ENCODE assay signal across 2 cellular contexts in the genomic region with DNA sequence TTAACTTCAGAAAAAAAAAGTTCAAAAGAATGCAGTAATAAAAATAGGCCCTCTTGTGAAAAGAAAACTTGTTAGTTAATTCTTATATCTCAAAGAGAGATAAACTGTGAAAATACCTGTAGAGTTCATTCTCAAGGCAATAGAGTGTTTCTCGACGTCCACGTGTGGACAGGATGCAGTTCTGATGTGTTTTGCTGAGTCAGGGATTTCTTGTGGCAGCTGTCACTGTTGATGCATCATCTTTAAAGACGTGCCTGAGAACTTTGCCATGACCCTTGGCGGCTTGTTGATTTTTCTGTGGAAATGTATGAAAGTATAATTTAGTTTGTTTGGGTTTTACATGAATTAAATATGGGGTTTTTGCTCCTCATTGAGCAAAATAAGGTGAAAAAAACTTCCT.
A peak's percentile ranks its signal among the peaks of the same experiment; 100 is the strongest.
TF ChIP-seq lines count a peak whose summit lies in the region.

No MANE protein-coding gene starts in this region.

TF ChIP-seq in GM23338, 12 proteins besides CTCF, POLR2A, EP300 and RAD21:
- TF ChIP-seq, protein P1, sequence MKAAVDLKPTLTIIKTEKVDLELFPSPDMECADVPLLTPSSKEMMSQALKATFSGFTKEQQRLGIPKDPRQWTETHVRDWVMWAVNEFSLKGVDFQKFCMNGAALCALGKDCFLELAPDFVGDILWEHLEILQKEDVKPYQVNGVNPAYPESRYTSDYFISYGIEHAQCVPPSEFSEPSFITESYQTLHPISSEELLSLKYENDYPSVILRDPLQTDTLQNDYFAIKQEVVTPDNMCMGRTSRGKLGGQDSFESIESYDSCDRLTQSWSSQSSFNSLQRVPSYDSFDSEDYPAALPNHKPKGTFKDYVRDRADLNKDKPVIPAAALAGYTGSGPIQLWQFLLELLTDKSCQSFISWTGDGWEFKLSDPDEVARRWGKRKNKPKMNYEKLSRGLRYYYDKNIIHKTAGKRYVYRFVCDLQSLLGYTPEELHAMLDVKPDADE (IDR thresholded peaks at IDR 0.05): no peak
- TF ChIP-seq, protein P2, sequence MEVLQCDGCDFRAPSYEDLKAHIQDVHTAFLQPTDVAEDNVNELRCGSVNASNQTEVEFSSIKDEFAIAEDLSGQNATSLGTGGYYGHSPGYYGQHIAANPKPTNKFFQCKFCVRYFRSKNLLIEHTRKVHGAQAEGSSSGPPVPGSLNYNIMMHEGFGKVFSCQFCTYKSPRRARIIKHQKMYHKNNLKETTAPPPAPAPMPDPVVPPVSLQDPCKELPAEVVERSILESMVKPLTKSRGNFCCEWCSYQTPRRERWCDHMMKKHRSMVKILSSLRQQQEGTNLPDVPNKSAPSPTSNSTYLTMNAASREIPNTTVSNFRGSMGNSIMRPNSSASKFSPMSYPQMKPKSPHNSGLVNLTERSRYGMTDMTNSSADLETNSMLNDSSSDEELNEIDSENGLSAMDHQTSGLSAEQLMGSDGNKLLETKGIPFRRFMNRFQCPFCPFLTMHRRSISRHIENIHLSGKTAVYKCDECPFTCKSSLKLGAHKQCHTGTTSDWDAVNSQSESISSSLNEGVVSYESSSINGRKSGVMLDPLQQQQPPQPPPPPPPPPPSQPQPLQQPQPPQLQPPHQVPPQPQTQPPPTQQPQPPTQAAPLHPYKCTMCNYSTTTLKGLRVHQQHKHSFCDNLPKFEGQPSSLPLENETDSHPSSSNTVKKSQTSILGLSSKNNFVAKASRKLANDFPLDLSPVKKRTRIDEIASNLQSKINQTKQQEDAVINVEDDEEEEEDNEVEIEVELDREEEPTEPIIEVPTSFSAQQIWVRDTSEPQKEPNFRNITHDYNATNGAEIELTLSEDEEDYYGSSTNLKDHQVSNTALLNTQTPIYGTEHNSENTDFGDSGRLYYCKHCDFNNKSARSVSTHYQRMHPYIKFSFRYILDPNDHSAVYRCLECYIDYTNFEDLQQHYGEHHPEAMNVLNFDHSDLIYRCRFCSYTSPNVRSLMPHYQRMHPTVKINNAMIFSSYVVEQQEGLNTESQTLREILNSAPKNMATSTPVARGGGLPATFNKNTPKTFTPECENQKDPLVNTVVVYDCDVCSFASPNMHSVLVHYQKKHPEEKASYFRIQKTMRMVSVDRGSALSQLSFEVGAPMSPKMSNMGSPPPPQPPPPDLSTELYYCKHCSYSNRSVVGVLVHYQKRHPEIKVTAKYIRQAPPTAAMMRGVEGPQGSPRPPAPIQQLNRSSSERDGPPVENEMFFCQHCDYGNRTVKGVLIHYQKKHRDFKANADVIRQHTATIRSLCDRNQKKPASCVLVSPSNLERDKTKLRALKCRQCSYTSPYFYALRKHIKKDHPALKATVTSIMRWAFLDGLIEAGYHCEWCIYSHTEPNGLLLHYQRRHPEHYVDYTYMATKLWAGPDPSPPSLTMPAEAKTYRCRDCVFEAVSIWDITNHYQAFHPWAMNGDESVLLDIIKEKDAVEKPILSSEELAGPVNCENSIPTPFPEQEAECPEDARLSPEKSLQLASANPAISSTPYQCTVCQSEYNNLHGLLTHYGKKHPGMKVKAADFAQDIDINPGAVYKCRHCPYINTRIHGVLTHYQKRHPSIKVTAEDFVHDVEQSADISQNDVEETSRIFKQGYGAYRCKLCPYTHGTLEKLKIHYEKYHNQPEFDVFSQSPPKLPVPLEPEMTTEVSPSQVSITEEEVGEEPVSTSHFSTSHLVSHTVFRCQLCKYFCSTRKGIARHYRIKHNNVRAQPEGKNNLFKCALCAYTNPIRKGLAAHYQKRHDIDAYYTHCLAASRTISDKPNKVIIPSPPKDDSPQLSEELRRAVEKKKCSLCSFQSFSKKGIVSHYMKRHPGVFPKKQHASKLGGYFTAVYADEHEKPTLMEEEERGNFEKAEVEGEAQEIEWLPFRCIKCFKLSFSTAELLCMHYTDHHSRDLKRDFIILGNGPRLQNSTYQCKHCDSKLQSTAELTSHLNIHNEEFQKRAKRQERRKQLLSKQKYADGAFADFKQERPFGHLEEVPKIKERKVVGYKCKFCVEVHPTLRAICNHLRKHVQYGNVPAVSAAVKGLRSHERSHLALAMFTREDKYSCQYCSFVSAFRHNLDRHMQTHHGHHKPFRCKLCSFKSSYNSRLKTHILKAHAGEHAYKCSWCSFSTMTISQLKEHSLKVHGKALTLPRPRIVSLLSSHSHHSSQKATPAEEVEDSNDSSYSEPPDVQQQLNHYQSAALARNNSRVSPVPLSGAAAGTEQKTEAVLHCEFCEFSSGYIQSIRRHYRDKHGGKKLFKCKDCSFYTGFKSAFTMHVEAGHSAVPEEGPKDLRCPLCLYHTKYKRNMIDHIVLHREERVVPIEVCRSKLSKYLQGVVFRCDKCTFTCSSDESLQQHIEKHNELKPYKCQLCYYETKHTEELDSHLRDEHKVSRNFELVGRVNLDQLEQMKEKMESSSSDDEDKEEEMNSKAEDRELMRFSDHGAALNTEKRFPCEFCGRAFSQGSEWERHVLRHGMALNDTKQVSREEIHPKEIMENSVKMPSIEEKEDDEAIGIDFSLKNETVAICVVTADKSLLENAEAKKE (CRISPR knock-in tag; IDR thresholded peaks at IDR 0.05): no peak
- TF ChIP-seq ZNF114 (CRISPR knock-in tag; IDR thresholded peaks at IDR 0.05) (no peak), POLR2AphosphoS5 (IDR thresholded peaks at IDR 0.05; ENCODE audit: low read depth) (no peak), JUNB (IDR thresholded peaks at IDR 0.05; ENCODE audit: unreplicated experiment) (no peak)
TF ChIP-seq in GM23338: peak in this region for 0.

TF ChIP-seq in K562, 482 proteins besides CTCF, POLR2A, EP300 and RAD21:
- TF ChIP-seq, protein P3, sequence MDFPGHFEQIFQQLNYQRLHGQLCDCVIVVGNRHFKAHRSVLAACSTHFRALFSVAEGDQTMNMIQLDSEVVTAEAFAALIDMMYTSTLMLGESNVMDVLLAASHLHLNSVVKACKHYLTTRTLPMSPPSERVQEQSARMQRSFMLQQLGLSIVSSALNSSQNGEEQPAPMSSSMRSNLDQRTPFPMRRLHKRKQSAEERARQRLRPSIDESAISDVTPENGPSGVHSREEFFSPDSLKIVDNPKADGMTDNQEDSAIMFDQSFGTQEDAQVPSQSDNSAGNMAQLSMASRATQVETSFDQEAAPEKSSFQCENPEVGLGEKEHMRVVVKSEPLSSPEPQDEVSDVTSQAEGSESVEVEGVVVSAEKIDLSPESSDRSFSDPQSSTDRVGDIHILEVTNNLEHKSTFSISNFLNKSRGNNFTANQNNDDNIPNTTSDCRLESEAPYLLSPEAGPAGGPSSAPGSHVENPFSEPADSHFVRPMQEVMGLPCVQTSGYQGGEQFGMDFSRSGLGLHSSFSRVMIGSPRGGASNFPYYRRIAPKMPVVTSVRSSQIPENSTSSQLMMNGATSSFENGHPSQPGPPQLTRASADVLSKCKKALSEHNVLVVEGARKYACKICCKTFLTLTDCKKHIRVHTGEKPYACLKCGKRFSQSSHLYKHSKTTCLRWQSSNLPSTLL (IDR thresholded peaks at IDR 0.05): no peak
- TF ChIP-seq, protein P4, sequence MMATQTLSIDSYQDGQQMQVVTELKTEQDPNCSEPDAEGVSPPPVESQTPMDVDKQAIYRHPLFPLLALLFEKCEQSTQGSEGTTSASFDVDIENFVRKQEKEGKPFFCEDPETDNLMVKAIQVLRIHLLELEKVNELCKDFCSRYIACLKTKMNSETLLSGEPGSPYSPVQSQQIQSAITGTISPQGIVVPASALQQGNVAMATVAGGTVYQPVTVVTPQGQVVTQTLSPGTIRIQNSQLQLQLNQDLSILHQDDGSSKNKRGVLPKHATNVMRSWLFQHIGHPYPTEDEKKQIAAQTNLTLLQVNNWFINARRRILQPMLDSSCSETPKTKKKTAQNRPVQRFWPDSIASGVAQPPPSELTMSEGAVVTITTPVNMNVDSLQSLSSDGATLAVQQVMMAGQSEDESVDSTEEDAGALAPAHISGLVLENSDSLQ (IDR thresholded peaks at IDR 0.05): no peak
- TF ChIP-seq SETDB1 (IDR thresholded peaks at IDR 0.05; ENCODE audit: low read length) (no peak), ZSCAN29 (IDR thresholded peaks at IDR 0.05) (no peak), NCOA4 (IDR thresholded peaks at IDR 0.05; ENCODE audit: partially characterized antibody) (no peak), SMARCA5 (IDR thresholded peaks at IDR 0.05) (no peak), GTF2E2 (tag; IDR thresholded peaks at IDR 0.05) (no peak), ZKSCAN3 (CRISPR knock-in tag; IDR thresholded peaks at IDR 0.05) (no peak), GABPB1 (CRISPR knock-in tag; IDR thresholded peaks at IDR 0.05) (no peak), SNRNP70 (optimal IDR thresholded peaks at IDR 0.05; ENCODE audit: low read depth, low read length) (no peak), MAFK (IDR thresholded peaks at IDR 0.05; ENCODE audit: low read length) (peak; percentile 98), ZBTB8A (IDR thresholded peaks at IDR 0.05; ENCODE audit: partially characterized antibody) (no peak), ZNF668 (CRISPR knock-in tag; IDR thresholded peaks at IDR 0.05) (no peak), DNMT1 (IDR thresholded peaks at IDR 0.05) (no peak), POLR2AphosphoS2 (IDR thresholded peaks at IDR 0.05; ENCODE audit: low read length) (no peak), ZNF316 (IDR thresholded peaks at IDR 0.05) (peak; percentile 89), HMG20A (CRISPR knock-in tag; conservative IDR thresholded peaks at IDR 0.05) (no peak), EGR1 (conservative IDR thresholded peaks at IDR 0.05) (no peak), MAFG (tag; conservative IDR thresholded peaks at IDR 0.05) (peak; percentile 89), MAFF (IDR thresholded peaks at IDR 0.05; ENCODE audit: low read length) (peak; percentile 97), HNRNPLL (IDR thresholded peaks at IDR 0.05; ENCODE audit: low read depth, low read length, poor library complexity, severe bottlenecking) (no peak), TARDBP (IDR thresholded peaks at IDR 0.05) (no peak), C11orf30 (IDR thresholded peaks at IDR 0.05; ENCODE audit: low read depth) (peak; percentile 81), ZNF696 (CRISPR knock-in tag; conservative IDR thresholded peaks at IDR 0.05) (no peak), SMAD1 (IDR thresholded peaks at IDR 0.05; ENCODE audit: low read depth, low read length, partially characterized antibody) (no peak), ZNF124 (CRISPR knock-in tag; IDR thresholded peaks at IDR 0.05) (no peak), SMARCA4 (IDR thresholded peaks at IDR 0.05) (no peak)
- TF ChIP-seq, protein P5, sequence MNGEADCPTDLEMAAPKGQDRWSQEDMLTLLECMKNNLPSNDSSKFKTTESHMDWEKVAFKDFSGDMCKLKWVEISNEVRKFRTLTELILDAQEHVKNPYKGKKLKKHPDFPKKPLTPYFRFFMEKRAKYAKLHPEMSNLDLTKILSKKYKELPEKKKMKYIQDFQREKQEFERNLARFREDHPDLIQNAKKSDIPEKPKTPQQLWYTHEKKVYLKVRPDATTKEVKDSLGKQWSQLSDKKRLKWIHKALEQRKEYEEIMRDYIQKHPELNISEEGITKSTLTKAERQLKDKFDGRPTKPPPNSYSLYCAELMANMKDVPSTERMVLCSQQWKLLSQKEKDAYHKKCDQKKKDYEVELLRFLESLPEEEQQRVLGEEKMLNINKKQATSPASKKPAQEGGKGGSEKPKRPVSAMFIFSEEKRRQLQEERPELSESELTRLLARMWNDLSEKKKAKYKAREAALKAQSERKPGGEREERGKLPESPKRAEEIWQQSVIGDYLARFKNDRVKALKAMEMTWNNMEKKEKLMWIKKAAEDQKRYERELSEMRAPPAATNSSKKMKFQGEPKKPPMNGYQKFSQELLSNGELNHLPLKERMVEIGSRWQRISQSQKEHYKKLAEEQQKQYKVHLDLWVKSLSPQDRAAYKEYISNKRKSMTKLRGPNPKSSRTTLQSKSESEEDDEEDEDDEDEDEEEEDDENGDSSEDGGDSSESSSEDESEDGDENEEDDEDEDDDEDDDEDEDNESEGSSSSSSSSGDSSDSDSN (IDR thresholded peaks at IDR 0.05; ENCODE audit: borderline replicate concordance in 1 of 2, low read depth in 2 of 2, low read length in 2 of 2): no peak
- TF ChIP-seq, protein P6, sequence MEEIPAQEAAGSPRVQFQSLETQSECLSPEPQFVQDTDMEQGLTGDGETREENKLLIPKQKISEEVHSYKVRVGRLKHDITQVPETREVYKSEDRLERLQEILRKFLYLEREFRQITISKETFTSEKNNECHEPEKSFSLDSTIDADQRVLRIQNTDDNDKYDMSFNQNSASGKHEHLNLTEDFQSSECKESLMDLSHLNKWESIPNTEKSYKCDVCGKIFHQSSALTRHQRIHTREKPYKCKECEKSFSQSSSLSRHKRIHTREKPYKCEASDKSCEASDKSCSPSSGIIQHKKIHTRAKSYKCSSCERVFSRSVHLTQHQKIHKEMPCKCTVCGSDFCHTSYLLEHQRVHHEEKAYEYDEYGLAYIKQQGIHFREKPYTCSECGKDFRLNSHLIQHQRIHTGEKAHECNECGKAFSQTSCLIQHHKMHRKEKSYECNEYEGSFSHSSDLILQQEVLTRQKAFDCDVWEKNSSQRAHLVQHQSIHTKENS (CRISPR knock-in tag; IDR thresholded peaks at IDR 0.05): no peak
- TF ChIP-seq, protein P7, sequence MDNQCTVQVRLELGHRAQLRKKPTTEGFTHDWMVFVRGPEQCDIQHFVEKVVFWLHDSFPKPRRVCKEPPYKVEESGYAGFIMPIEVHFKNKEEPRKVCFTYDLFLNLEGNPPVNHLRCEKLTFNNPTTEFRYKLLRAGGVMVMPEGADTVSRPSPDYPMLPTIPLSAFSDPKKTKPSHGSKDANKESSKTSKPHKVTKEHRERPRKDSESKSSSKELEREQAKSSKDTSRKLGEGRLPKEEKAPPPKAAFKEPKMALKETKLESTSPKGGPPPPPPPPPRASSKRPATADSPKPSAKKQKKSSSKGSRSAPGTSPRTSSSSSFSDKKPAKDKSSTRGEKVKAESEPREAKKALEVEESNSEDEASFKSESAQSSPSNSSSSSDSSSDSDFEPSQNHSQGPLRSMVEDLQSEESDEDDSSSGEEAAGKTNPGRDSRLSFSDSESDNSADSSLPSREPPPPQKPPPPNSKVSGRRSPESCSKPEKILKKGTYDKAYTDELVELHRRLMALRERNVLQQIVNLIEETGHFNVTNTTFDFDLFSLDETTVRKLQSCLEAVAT (IDR thresholded peaks at IDR 0.05): no peak
- TF ChIP-seq, protein P8, sequence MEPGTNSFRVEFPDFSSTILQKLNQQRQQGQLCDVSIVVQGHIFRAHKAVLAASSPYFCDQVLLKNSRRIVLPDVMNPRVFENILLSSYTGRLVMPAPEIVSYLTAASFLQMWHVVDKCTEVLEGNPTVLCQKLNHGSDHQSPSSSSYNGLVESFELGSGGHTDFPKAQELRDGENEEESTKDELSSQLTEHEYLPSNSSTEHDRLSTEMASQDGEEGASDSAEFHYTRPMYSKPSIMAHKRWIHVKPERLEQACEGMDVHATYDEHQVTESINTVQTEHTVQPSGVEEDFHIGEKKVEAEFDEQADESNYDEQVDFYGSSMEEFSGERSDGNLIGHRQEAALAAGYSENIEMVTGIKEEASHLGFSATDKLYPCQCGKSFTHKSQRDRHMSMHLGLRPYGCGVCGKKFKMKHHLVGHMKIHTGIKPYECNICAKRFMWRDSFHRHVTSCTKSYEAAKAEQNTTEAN (CRISPR knock-in tag; IDR thresholded peaks at IDR 0.05): no peak
- TF ChIP-seq, protein P9, sequence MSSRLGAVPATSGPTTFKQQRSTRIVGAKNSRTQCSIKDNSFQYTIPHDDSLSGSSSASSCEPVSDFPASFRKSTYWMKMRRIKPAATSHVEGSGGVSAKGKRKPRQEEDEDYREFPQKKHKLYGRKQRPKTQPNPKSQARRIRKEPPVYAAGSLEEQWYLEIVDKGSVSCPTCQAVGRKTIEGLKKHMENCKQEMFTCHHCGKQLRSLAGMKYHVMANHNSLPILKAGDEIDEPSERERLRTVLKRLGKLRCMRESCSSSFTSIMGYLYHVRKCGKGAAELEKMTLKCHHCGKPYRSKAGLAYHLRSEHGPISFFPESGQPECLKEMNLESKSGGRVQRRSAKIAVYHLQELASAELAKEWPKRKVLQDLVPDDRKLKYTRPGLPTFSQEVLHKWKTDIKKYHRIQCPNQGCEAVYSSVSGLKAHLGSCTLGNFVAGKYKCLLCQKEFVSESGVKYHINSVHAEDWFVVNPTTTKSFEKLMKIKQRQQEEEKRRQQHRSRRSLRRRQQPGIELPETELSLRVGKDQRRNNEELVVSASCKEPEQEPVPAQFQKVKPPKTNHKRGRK (tag; IDR thresholded peaks at IDR 0.05): no peak
